21 cellular contexts compared by ENCODE assay signal in the genomic region with DNA sequence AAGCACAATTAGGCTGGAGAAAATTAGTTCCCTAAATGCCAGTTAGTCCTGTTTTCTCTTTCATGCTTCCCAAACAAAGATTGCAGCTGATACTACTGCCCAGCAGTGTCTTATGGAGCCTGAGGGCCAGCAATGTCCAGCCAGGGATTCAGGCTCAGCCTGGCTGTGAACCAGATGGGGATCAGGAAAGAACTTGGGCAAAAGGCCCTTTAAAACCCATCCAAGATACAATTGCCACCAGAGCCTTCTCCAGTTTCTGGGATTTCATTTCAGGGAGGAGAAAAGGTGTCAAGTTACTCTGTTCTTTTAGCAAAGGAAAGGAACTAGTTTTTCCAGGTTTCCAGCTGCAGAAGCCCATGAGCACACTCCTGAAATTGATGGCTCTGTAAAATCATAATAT.
DNase-seq lines count a peak whose midpoint lies in the region; ATAC-seq and TF ChIP-seq lines count a peak whose summit lies in the region.
"Had no signal": no experiment of that assay in that cellular context is flagged by ENCODE, and none has a peak within 500 bp of the region (broad histone marks: within the 10 kb centered on the region; RNA-seq: fewer than 3 reads in every experiment).

No MANE protein-coding gene starts in this region.

- DNase-seq in NCI-H2029 (lab: John Stamatoyannopoulos, UW), result peak; percentile 2
- DNase-seq in NCI-H2029 treated with DMSO at 0.1 percent for 48 hours (lab: John Stamatoyannopoulos, UW), result no peak
- peak; percentile 73 for DNase-seq in NCI-H2171 treated with DMSO at 0.1 percent for 48 hours (lab: John Stamatoyannopoulos, UW)
- peak; percentile 5 for DNase-seq in globus pallidus (ENCODE audit: low spot score)
- DNase-seq in osteocyte (ENCODE audit: extremely low spot score, unreplicated experiment), result no peak
- DNase-seq in A673 (ENCODE audit: low spot score), result no peak
- no peak for DNase-seq in HK-2 (ENCODE audit: unreplicated experiment)
- DNase-seq: 8988T; activated naive CD4-positive, alpha-beta T cell treated with anti-CD3 and anti-CD28 coated beads, Interleukin-2, amount 50 U/mL, for 16 hours; activated T-cell treated with anti-CD3 and anti-CD28 coated beads for 4 hours; brain microvascular endothelial cell; C1 segment of cervical spinal cord; DMS79; NCI-H187 treated with DMSO at 0.1 percent for 48 hours; SIG-M5; stimulated activated CD4-positive, alpha-beta T cell treated with anti-CD3 and anti-CD28 coated beads, Interleukin-4, amount 100 ng/mL, for 1 hour; stimulated activated CD8-positive, alpha-beta memory T cell treated with anti-CD3 and anti-CD28 coated beads, Interleukin-4, amount 100 ng/mL, for 48 hours; T1000 had no signal

- no peak overlapping the region for H3K4me3 Mint-ChIP-seq in osteocyte (ENCODE audit: unreplicated experiment)
- H3K4me3 Mint-ChIP-seq: neural crest cell had no signal

- no TSS peak for BruUV-seq in A673 (replicated peaks; lab: Mats Ljungman, UMichigan)

- H3K36me3 Mint-ChIP-seq in osteocyte (ENCODE audit: unreplicated experiment), result no peaks in the 10 kb centered on the region

- intact Hi-C loops in A673 (cut with micrococcal nuclease; ENCODE audit: unreplicated experiment), result no loop called here

- H3K36me3 ChIP-seq in A673 (ENCODE audit: insufficient read depth, low read length, poor library complexity, severe bottlenecking), result no peaks in the 10 kb centered on the region
- H3K36me3 ChIP-seq: brain microvascular endothelial cell had no signal

- peaks cover 4% of the 10 kb centered on the region for H3K9me3 Mint-ChIP-seq in osteocyte (ENCODE audit: unreplicated experiment)

- no peaks in the 10 kb centered on the region for H3K27me3 Mint-ChIP-seq in osteocyte (ENCODE audit: unreplicated experiment)

- POLR2A ChIA-PET in A673 (lab: Charles Lee; ENCODE audit: low non-redundant PET), result no interaction called here

- H3K4me3 ChIP-seq in A673 (ENCODE audit: low read depth, low read length, poor library complexity, severe bottlenecking), result no peak overlapping the region

- peaks cover 11% of the 10 kb centered on the region for H3K9me3 ChIP-seq in A673 (ENCODE audit: low read depth, low read length, poor library complexity, severe bottlenecking)

- no peak overlapping the region for H3K27ac ChIP-seq in A673 (ENCODE audit: low read depth, low read length, poor library complexity, severe bottlenecking)
- H3K27ac ChIP-seq: brain microvascular endothelial cell had no signal

- CTCF ChIA-PET in A673 (lab: Charles Lee), result no interaction called here

- peak overlapping the region; percentile 69 for H3K27ac Mint-ChIP-seq in osteocyte (ENCODE audit: unreplicated experiment)

- H3K27me3 ChIP-seq in A673 (replicated peaks; ENCODE audit: insufficient read depth, low read depth, low read length, poor library complexity), result no peaks in the 10 kb centered on the region
- H3K27me3 ChIP-seq: brain microvascular endothelial cell had no signal

- H3K4me1 ChIP-seq in A673 (ENCODE audit: insufficient read depth, low read length, poor library complexity, severe bottlenecking), result no peaks in the 10 kb centered on the region

- no peak for ATAC-seq in GM18520 (IDR thresholded peaks at IDR 0.05; ENCODE audit: unreplicated experiment)
- ATAC-seq: sciatic nerve had no signal

- TF ChIP-seq CTCF in osteocyte (IDR thresholded peaks at IDR 0.05) (no peak), A673 (conservative IDR thresholded peaks at IDR 0.05; ENCODE audit: low read depth, low read length) (no peak)

- peaks cover 38% of the 10 kb centered on the region for H3K4me1 Mint-ChIP-seq in osteocyte (ENCODE audit: unreplicated experiment)

Comparison
In these comparisons a context has a peak if more than half of its experiments do, and no peak if none do; other contexts are left out.
1. DNase-seq: peak in NCI-H2029 (single experiment), NCI-H2171 treated with DMSO at 0.1 percent for 48 hours (single experiment) and globus pallidus (single experiment); none in NCI-H2029 treated with DMSO at 0.1 percent for 48 hours (single experiment), osteocyte (single experiment), A673 (single experiment) and HK-2 (single experiment).